Comparison of ENCODE assay signal across 9 cellular contexts in the genomic region with DNA sequence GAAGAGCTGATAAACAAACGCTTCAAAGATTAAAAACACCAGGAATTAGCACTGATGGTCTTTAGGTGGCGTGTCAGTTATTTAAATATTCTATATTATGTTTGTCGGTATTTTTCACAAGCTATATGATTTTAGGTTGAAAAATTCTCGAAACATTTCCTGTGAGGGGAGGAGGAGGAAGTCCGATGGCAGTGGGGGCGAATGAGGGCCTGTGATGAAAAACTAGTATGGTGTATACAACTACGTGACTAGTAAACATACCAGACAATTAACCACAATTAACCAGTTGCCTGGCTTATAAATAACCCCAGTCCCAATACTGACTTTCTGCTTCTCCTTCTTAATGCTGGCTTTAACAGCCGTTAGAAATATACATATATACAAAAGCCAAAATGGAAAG. TPM values are rescaled to one million over a fixed set of nuclear protein-coding genes. Genes with fewer than 3 reads are reported as not detected.
DNase-seq lines count a peak whose midpoint lies in the region; ATAC-seq and TF ChIP-seq lines count a peak whose summit lies in the region.
"Had no signal": no experiment of that assay in that cellular context is flagged by ENCODE, and none has a peak within 500 bp of the region (broad histone marks: within the 10 kb centered on the region; RNA-seq: fewer than 3 reads in every experiment).

No MANE protein-coding gene starts in this region.

- no peak overlapping the region for H3K9ac ChIP-seq in mesendoderm (ENCODE audit: low read length)

- H4K8ac ChIP-seq in mesendoderm (ENCODE audit: low read depth, low read length) = no peak overlapping the region

- no peaks in the 10 kb centered on the region for H3K36me3 Mint-ChIP-seq in MCF 10A (ENCODE audit: insufficient read depth, unreplicated experiment)
- no peaks in the 10 kb centered on the region for H3K36me3 Mint-ChIP-seq in activated naive CD8-positive, alpha-beta T cell

- H4K5ac ChIP-seq in mesendoderm (ENCODE audit: low read length) = no peak overlapping the region

- H3K18ac ChIP-seq in mesendoderm (ENCODE audit: low read length) = no peak overlapping the region

- no TSS peak for BruUV-seq in MCF 10A (replicated peaks; lab: Mats Ljungman, UMichigan)

- H3K4me3 Mint-ChIP-seq in MCF 10A (ENCODE audit: unreplicated experiment) = no peak overlapping the region
- peak overlapping the region; percentile 93 for H3K4me3 Mint-ChIP-seq in activated naive CD8-positive, alpha-beta T cell

- H3K27ac Mint-ChIP-seq in MCF 10A (ENCODE audit: low read depth, unreplicated experiment) = no peak overlapping the region
- H3K27ac Mint-ChIP-seq in activated naive CD8-positive, alpha-beta T cell = peak overlapping the region; percentile 91

- POLR2A ChIA-PET in MCF 10A (lab: Yijun Ruan, JAX) = no interaction called here

- DNase-seq in breast epithelium (ENCODE audit: low spot score in 2 of 2) (no peak), MCF 10A (ENCODE audit: unreplicated experiment) (no peak), lower lobe of right lung (no peak), upper lobe of left lung (no peak), mesendoderm (no peak), NCI-H748 (lab: John Stamatoyannopoulos, UW; ENCODE audit: unreplicated experiment) (no peak)
- DNase-seq: NCI-H2029 treated with DMSO at 0.1 percent for 48 hours had no signal

- H2BK15ac ChIP-seq in mesendoderm (replicated peaks; ENCODE audit: low read depth) = no peak overlapping the region

- H3K9me3 Mint-ChIP-seq in MCF 10A (ENCODE audit: unreplicated experiment) = no peaks in the 10 kb centered on the region
- H3K9me3 Mint-ChIP-seq in activated naive CD8-positive, alpha-beta T cell (ENCODE audit: low read depth) = no peaks in the 10 kb centered on the region

- no peak for TF ChIP-seq EP300 in upper lobe of left lung (IDR thresholded peaks at IDR 0.05)

- H3K4me2 ChIP-seq in mesendoderm (ENCODE audit: low read length) = no peak overlapping the region

- H2AK5ac ChIP-seq in mesendoderm (ENCODE audit: low read length) = no peak overlapping the region

- peak overlapping the region in 1 of 2 donors; percentile 40 for H3K27ac ChIP-seq in breast epithelium
- H3K27ac ChIP-seq in lower lobe of right lung = no peak overlapping the region
- H3K27ac ChIP-seq in upper lobe of left lung = peak overlapping the region in 1 of 4 donors; percentile 14
- H3K27ac ChIP-seq in mesendoderm (ENCODE audit: low read depth, low read length) = no peak overlapping the region

- no peaks in the 10 kb centered on the region for H3K4me1 Mint-ChIP-seq in MCF 10A (ENCODE audit: insufficient read depth, unreplicated experiment)
- peaks cover 20% of the 10 kb centered on the region for H3K4me1 Mint-ChIP-seq in activated naive CD8-positive, alpha-beta T cell (ENCODE audit: low read depth)

- no peak overlapping the region for H2BK120ac ChIP-seq in mesendoderm (ENCODE audit: low read depth, low read length)

- H3K9me3 ChIP-seq in breast epithelium = peaks cover 0 to 11% of the 10 kb centered on the region in 2 donors
- no peaks in the 10 kb centered on the region for H3K9me3 ChIP-seq in lower lobe of right lung
- H3K9me3 ChIP-seq in upper lobe of left lung = no peaks in the 10 kb centered on the region

- ATAC-seq in lower lobe of right lung = no peak
- ATAC-seq in upper lobe of left lung (ENCODE audit: low FRiP score in 2 of 2) = no peak
- ATAC-seq in GM19328 (IDR thresholded peaks at IDR 0.05; ENCODE audit: unreplicated experiment) = no peak

- no peak overlapping the region for H3K56ac ChIP-seq in mesendoderm (ENCODE audit: low read length)

- no peaks in the 10 kb centered on the region for H3K79me2 ChIP-seq in mesendoderm (ENCODE audit: control insufficient read depth, insufficient read depth, low read length)

- H3K27me3 ChIP-seq in breast epithelium (peaks cover 0 to 30% of the 10 kb centered on the region in 2 donors), lower lobe of right lung (ENCODE audit: low read depth) (no peaks in the 10 kb centered on the region), upper lobe of left lung (no peaks in the 10 kb centered on the region), mesendoderm (ENCODE audit: insufficient read depth, low read length, poor library complexity) (no peaks in the 10 kb centered on the region)

- H3K79me1 ChIP-seq in mesendoderm (ENCODE audit: low read length) = no peaks in the 10 kb centered on the region

- no peak overlapping the region for H2BK5ac ChIP-seq in mesendoderm (ENCODE audit: low read length)

- WGBS in upper lobe of left lung, 2 donors = 27 to 57% methylated on average over 8 of the region's 8 CpGs
- no CpG with 5 or more reads among the region's 8 CpGs for WGBS in mesendoderm (ENCODE audit: extremely low coverage, insufficient coverage, low lambda C conversion rate)

- peaks cover 61% of the 10 kb centered on the region for H3K27me3 Mint-ChIP-seq in MCF 10A (ENCODE audit: insufficient read depth, unreplicated experiment)
- H3K27me3 Mint-ChIP-seq in activated naive CD8-positive, alpha-beta T cell = no peaks in the 10 kb centered on the region

- peak overlapping the region; percentile 33 to 65 (median 54) for H3K4me3 ChIP-seq in breast epithelium
- peak overlapping the region; percentile 55 for H3K4me3 ChIP-seq in lower lobe of right lung
- H3K4me3 ChIP-seq in upper lobe of left lung = peak overlapping the region in 3 of 4 donors; percentile 35 to 51 (median 50)
- no peak overlapping the region for H3K4me3 ChIP-seq in mesendoderm (ENCODE audit: low read length)

- CTCF ChIA-PET in MCF 10A (lab: Yijun Ruan, JAX) = no interaction called here

- H3K4me1 ChIP-seq in breast epithelium = no peaks in the 10 kb centered on the region
- no peaks in the 10 kb centered on the region for H3K4me1 ChIP-seq in lower lobe of right lung
- no peaks in the 10 kb centered on the region for H3K4me1 ChIP-seq in upper lobe of left lung
- no peaks in the 10 kb centered on the region for H3K4me1 ChIP-seq in mesendoderm (ENCODE audit: control insufficient read depth, low read depth, low read length)

- H3K4ac ChIP-seq in mesendoderm (ENCODE audit: low read depth, low read length) = no peak overlapping the region

- TF ChIP-seq CTCF in breast epithelium (IDR thresholded peaks at IDR 0.05) (no peak), MCF 10A (IDR thresholded peaks at IDR 0.05; ENCODE audit: unreplicated experiment) (no peak), lower lobe of right lung (IDR thresholded peaks at IDR 0.05) (no peak), upper lobe of left lung (IDR thresholded peaks at IDR 0.05) (no peak)

- H3K36me3 ChIP-seq in breast epithelium = no peaks in the 10 kb centered on the region
- no peaks in the 10 kb centered on the region for H3K36me3 ChIP-seq in lower lobe of right lung
- H3K36me3 ChIP-seq in upper lobe of left lung = no peaks in the 10 kb centered on the region
- no peaks in the 10 kb centered on the region for H3K36me3 ChIP-seq in mesendoderm (ENCODE audit: control insufficient read depth, insufficient read depth, low read length)

- intact Hi-C loops in breast epithelium (cut with DNase I; ENCODE audit: low total_unique reads) = no loop called here
- intact Hi-C loops in MCF 10A (cut with micrococcal nuclease) = no loop called here
- intact Hi-C loops in lower lobe of right lung (cut with DNase I) = no loop called here

- TF ChIP-seq POLR2A in breast epithelium (IDR thresholded peaks at IDR 0.05) (no peak), upper lobe of left lung (IDR thresholded peaks at IDR 0.05) (no peak)

- H3K23ac ChIP-seq in mesendoderm (ENCODE audit: low read length) = no peak overlapping the region

RNA-seq across cellular contexts. Expression of a gene that starts 0.6 kb away (rescaled TPM):
- 1 to 10 TPM in 2 of 3 donors, under 1 TPM in 1; 0.48 to 5.3 (median 2.6) TPM for total RNA-seq in breast epithelium
- not detected in 2 replicates for total RNA-seq in MCF 10A (2022)
- 2.1 TPM for total RNA-seq in lower lobe of right lung
- 1 to 10 TPM in 4 of 6 donors, not detected in 2; 1.3 to 2.5 (median 1.5) TPM for total RNA-seq in upper lobe of left lung
- 9.9 TPM for polyA plus RNA-seq in mesendoderm (2013, experiment 1 of 2)
- 10.0 TPM for polyA plus RNA-seq in mesendoderm (2013, experiment 2 of 2)
